In genomic region chr9:94979904-94980507, GRCh38 we compare ENCODE assay signal across 19 cellular contexts.
"Had no signal": no experiment of that assay in that cellular context is flagged by ENCODE, and none has a peak within 500 bp of the region (broad histone marks: within the 10 kb centered on the region; RNA-seq: fewer than 3 reads in every experiment).

No MANE protein-coding gene starts in this region.

- H3K27me3 ChIP-seq: body of pancreas, dorsolateral prefrontal cortex, foreskin keratinocyte, hepatocyte, tibial artery, vagina had no signal

- H3K36me3 ChIP-seq: vagina, WERI-Rb-1 had no signal

- H3K4me1 ChIP-seq: body of pancreas, foreskin keratinocyte had no signal

- H3K27me3 Mint-ChIP-seq: activated CD4-positive, alpha-beta memory T cell treated with anti-CD3 and anti-CD28 coated beads for 36 hours; activated naive CD8-positive, alpha-beta T cell; T-helper 17 cell had no signal

- H3K36me3 Mint-ChIP-seq: activated CD4-positive, alpha-beta memory T cell treated with anti-CD3 and anti-CD28 coated beads for 36 hours had no signal

- ATAC-seq: body of pancreas; foreskin keratinocyte; left colon; mucosa of descending colon; naive thymus-derived CD8-positive, alpha-beta T cell; T-helper 17 cell had no signal

- H3K9me3 ChIP-seq: body of pancreas, mucosa of descending colon, tibial artery, vagina had no signal

- H3K27ac Mint-ChIP-seq: activated CD4-positive, alpha-beta memory T cell treated with anti-CD3 and anti-CD28 coated beads for 36 hours; activated naive CD8-positive, alpha-beta T cell; T-helper 17 cell had no signal

- H3K4me3 Mint-ChIP-seq: activated CD4-positive, alpha-beta memory T cell treated with anti-CD3 and anti-CD28 coated beads for 36 hours; activated naive CD8-positive, alpha-beta T cell; naive thymus-derived CD8-positive, alpha-beta T cell; T-helper 17 cell had no signal

- H3K27ac ChIP-seq: body of pancreas, foreskin keratinocyte, tibial artery, vagina, WERI-Rb-1 had no signal

- H3K9me3 Mint-ChIP-seq: activated CD4-positive, alpha-beta memory T cell treated with anti-CD3 and anti-CD28 coated beads for 36 hours; naive thymus-derived CD8-positive, alpha-beta T cell had no signal

- DNase-seq: activated CD4-positive, alpha-beta memory T cell treated with anti-CD3 and anti-CD28 coated beads for 36 hours; activated T-cell treated with anti-CD3 and anti-CD28 coated beads for 4 hours; amniotic stem cell; body of pancreas; central memory CD4-positive, alpha-beta T cell; dorsolateral prefrontal cortex; foreskin keratinocyte; left colon; mucosa of descending colon; naive thymus-derived CD8-positive, alpha-beta T cell; occipital lobe; stimulated activated CD4-positive, alpha-beta T cell treated with anti-CD3 and anti-CD28 coated beads, Interleukin-2, amount 100 ng/mL, for 24 hours; stimulated activated naive CD4-positive, alpha-beta T cell treated with Interleukin-2 at 50 U/mL for 16 hours; T-helper 17 cell; tibial artery; WERI-Rb-1 had no signal

- H3K4me3 ChIP-seq: body of pancreas, dorsolateral prefrontal cortex, hepatocyte, mucosa of descending colon, tibial artery, vagina had no signal
